Comparison of ENCODE assay signal across 15 cellular contexts in genomic region chr6:38261626-38262025, GRCh38.
A peak's percentile ranks its signal among the peaks of the same experiment; 100 is the strongest.
DNase-seq lines count a peak whose midpoint lies in the region; ATAC-seq and TF ChIP-seq lines count a peak whose summit lies in the region.
"Had no signal": no experiment of that assay in that cellular context is flagged by ENCODE, and none has a peak within 500 bp of the region (broad histone marks: within the 10 kb centered on the region; RNA-seq: fewer than 3 reads in every experiment).

No MANE protein-coding gene starts in this region.

- H3K27ac ChIP-seq in OCI-LY3 (ENCODE audit: low read length) = no peak overlapping the region
- peak overlapping the region; percentile 72 for H3K27ac ChIP-seq in ectodermal cell (ENCODE audit: insufficient read depth, low read depth, low read length, poor library complexity, severe bottlenecking)
- H3K27ac ChIP-seq: BLaER1 treated with 17β-estradiol and CSF1 and Interleukin-3, amounts not matched to agents 10 nM and 100 nM had no signal

- H3K36me3 Mint-ChIP-seq in nephron (ENCODE audit: low read depth) (peaks cover 7% of the 10 kb centered on the region), T-cell (peaks cover 33% of the 10 kb centered on the region)

- CTCF ChIA-PET in T-cell (lab: Charles Lee) = no interaction called here

- H3K9me3 Mint-ChIP-seq in nephron = no peaks in the 10 kb centered on the region
- no peaks in the 10 kb centered on the region for H3K9me3 Mint-ChIP-seq in T-cell
- H3K9me3 Mint-ChIP-seq: activated CD4-positive, alpha-beta T cell treated with anti-CD3 and anti-CD28 coated beads, Interleukin-2, amount 10 ng/mL, durations not matched to agents 24 days and 14 days; memory B cell had no signal

- POLR2A ChIA-PET in T-cell (lab: Charles Lee) = no interaction called here

- H3K4me1 ChIP-seq in BE2C = no peaks in the 10 kb centered on the region; the same call in 1 of the 2 replicates
- H3K4me1 ChIP-seq in OCI-LY3 (ENCODE audit: low read length) = peaks cover 59% of the 10 kb centered on the region
- peaks cover 34% of the 10 kb centered on the region for H3K4me1 ChIP-seq in ectodermal cell (ENCODE audit: control insufficient read depth, insufficient read depth, low read length)

- 0 out of 2 replicates have a peak overlapping the region, but pooled peaks have one; percentile 36 for H3K4me2 ChIP-seq in OCI-LY3 (ENCODE audit: low read length)

- H3K4me3 ChIP-seq in BE2C (ENCODE audit: low read depth, low read length) (no peak overlapping the region), OCI-LY3 (ENCODE audit: low read length) (no peak overlapping the region), ectodermal cell (ENCODE audit: insufficient read depth, low read depth, low read length) (no peak overlapping the region)
- H3K4me3 ChIP-seq: BLaER1 treated with 17β-estradiol and CSF1 and Interleukin-3, amounts not matched to agents 10 nM and 100 nM; gastroesophageal sphincter; tibial nerve had no signal

- ATAC-seq in T-cell (replicated peaks in 1 of 4) (no peak), HG02759 (IDR thresholded peaks at IDR 0.05; ENCODE audit: unreplicated experiment) (no peak)
- ATAC-seq: gastroesophageal sphincter had no signal

- H3K4me3 Mint-ChIP-seq in nephron (no peak overlapping the region), T-cell (no peak overlapping the region)
- H3K4me3 Mint-ChIP-seq: activated CD4-positive, alpha-beta T cell treated with anti-CD3 and anti-CD28 coated beads, Interleukin-2, amount 10 ng/mL, durations not matched to agents 24 days and 14 days; memory B cell had no signal

- H3K36me3 ChIP-seq in BE2C (no peaks in the 10 kb centered on the region), OCI-LY3 (replicated peaks; ENCODE audit: low read depth, low read length) (no peaks in the 10 kb centered on the region), ectodermal cell (ENCODE audit: control insufficient read depth, insufficient read depth, low read length) (no peaks in the 10 kb centered on the region)

- peaks cover 24% of the 10 kb centered on the region for H3K4me1 Mint-ChIP-seq in nephron
- H3K4me1 Mint-ChIP-seq in T-cell = peaks cover 10 to 15% (median 13%) of the 10 kb centered on the region in 3 donors

- H3K79me2 ChIP-seq in OCI-LY3 (ENCODE audit: low read length) = no peaks in the 10 kb centered on the region

- DNase-seq in BE2C (peak; percentile 28), T-cell (no peak), RPMI8226 (no peak), cortex of kidney (lab: John Stamatoyannopoulos, UW) (no peak)
- DNase-seq: activated CD4-positive, alpha-beta T cell treated with anti-CD3 and anti-CD28 coated beads, Interleukin-2, amount 10 ng/mL, durations not matched to agents 24 days and 14 days; activated effector memory CD4-positive, alpha-beta T cell treated with Interleukin-2 at 50 U/mL for 16 hours; NCI-H510A treated with DMSO at 0.1 percent for 48 hours had no signal

- WGBS in ectodermal cell, 2 experiments = 89 to 98% methylated on average over 3 of the region's 3 CpGs

- TF ChIP-seq CTCF in BE2C (IDR thresholded peaks at IDR 0.05; ENCODE audit: low read depth, low read length) (no peak), OCI-LY3 (IDR thresholded peaks at IDR 0.05; ENCODE audit: low read depth, low read length) (no peak), nephron (IDR thresholded peaks at IDR 0.05; ENCODE audit: unreplicated experiment in 3 of 3) (no peak)

- peak overlapping the region; percentile 54 to 90 (median 63) for H3K27ac Mint-ChIP-seq in nephron
- H3K27ac Mint-ChIP-seq in T-cell = no peak overlapping the region
- H3K27ac Mint-ChIP-seq: activated CD4-positive, alpha-beta T cell treated with anti-CD3 and anti-CD28 coated beads, Interleukin-2, amount 10 ng/mL, durations not matched to agents 24 days and 14 days had no signal

- no peaks in the 10 kb centered on the region for H4K20me1 ChIP-seq in OCI-LY3 (ENCODE audit: insufficient read depth, low read length)

- H3K9ac ChIP-seq in OCI-LY3 (ENCODE audit: low read length) = no peak overlapping the region
- H3K9ac ChIP-seq: BLaER1 treated with 17β-estradiol and CSF1 and Interleukin-3, amounts not matched to agents 10 nM and 100 nM had no signal

- no peaks in the 10 kb centered on the region for H3K9me3 ChIP-seq in BE2C
- H3K9me3 ChIP-seq in OCI-LY3 (ENCODE audit: insufficient read depth, low read length) = no peaks in the 10 kb centered on the region
- no peaks in the 10 kb centered on the region for H3K9me3 ChIP-seq in ectodermal cell (ENCODE audit: control insufficient read depth, low read length)
- H3K9me3 ChIP-seq: BLaER1 treated with 17β-estradiol and CSF1 and Interleukin-3, amounts not matched to agents 10 nM and 100 nM; gastroesophageal sphincter; tibial nerve had no signal

- H3K27me3 ChIP-seq in BE2C (no peaks in the 10 kb centered on the region), OCI-LY3 (ENCODE audit: low read depth, low read length) (no peaks in the 10 kb centered on the region), ectodermal cell (ENCODE audit: control insufficient read depth, insufficient read depth, low read length, poor library complexity, severe bottlenecking) (no peaks in the 10 kb centered on the region)
- H3K27me3 ChIP-seq: BLaER1 treated with 17β-estradiol and CSF1 and Interleukin-3, amounts not matched to agents 10 nM and 100 nM; gastroesophageal sphincter; tibial nerve had no signal

- H3K27me3 Mint-ChIP-seq in nephron (ENCODE audit: low read depth) = no peaks in the 10 kb centered on the region
- H3K27me3 Mint-ChIP-seq in T-cell = no peaks in the 10 kb centered on the region
- H3K27me3 Mint-ChIP-seq: activated CD4-positive, alpha-beta T cell treated with anti-CD3 and anti-CD28 coated beads, Interleukin-2, amount 10 ng/mL, durations not matched to agents 24 days and 14 days; memory B cell had no signal

- no peak overlapping the region; the same call in 1 of the 2 replicates for H2AFZ ChIP-seq in OCI-LY3 (ENCODE audit: low read depth, low read length)

Comparison
In these comparisons a context has a peak if more than half of its experiments do, and no peak if none do; other contexts are left out.
1. H3K27ac Mint-ChIP-seq: peak in nephron (3 of 3); none in T-cell (0 of 2).